ENCODE assay signal across 23 cellular contexts in the genomic region with DNA sequence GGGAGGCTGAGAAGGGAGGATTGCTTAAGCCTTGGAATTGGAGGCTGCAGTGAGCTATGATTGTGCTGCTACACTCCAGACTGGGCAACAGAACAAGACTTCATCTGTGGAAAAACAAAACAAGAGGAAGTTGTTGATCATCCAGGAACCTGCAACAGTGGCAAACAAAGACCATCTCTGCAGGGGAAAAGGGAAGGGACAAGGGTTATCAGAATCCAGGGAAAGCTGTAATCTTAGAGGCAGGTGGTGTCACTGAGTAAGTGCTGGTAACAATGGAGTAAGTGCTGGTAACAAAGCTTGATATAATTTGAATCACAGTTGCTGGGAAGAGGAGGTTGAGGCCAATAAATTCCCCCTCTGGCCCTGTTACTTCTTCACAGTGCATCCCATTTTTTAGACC. TPM values are rescaled to one million over a fixed set of nuclear protein-coding genes. Genes with fewer than 3 reads are reported as not detected.
"Had no signal": no experiment of that assay in that cellular context is flagged by ENCODE, and none has a peak within 500 bp of the region (broad histone marks: within the 10 kb centered on the region; RNA-seq: fewer than 3 reads in every experiment).

No MANE protein-coding gene starts in this region.

- H3K27me3 ChIP-seq: dorsolateral prefrontal cortex, esophagus squamous epithelium, hepatocyte, neural progenitor cell, pancreas, suprapubic skin, thyroid gland had no signal

- H3K9me3 ChIP-seq: esophagus squamous epithelium, pancreas, suprapubic skin, thyroid gland had no signal

- DNase-seq: cortex of kidney; dorsolateral prefrontal cortex; effector CD8-positive, alpha-beta T cell; esophagus squamous epithelium; foreskin fibroblast; left colon; natural killer cell; occipital lobe; pancreas; right cardiac atrium; small intestine; stimulated activated CD4-positive, alpha-beta T cell treated with anti-CD3 and anti-CD28 coated beads, Interleukin-12 subunit alpha, Interleukin-12 subunit beta, amount 100 ng/mL, for 4 hours; stimulated activated CD4-positive, alpha-beta T cell treated with anti-CD3 and anti-CD28 coated beads, Interleukin-2, amount 100 ng/mL, for 48 hours; stimulated activated CD8-positive, alpha-beta memory T cell treated with anti-CD3 and anti-CD28 coated beads, Interleukin-4, amount 100 ng/mL, for 48 hours; stimulated activated naive CD8-positive, alpha-beta T cell treated with anti-CD3 and anti-CD28 coated beads, Interleukin-15, Interleukin-2, amounts not matched to agents 100 U/mL and 50 U/mL, for 24 hours; thyroid gland had no signal

- H3K4me1 Mint-ChIP-seq: natural killer cell; neural progenitor cell; stimulated activated effector memory CD8-positive, alpha-beta T cell treated with anti-CD3 and anti-CD28 coated beads, Interleukin-12 subunit alpha, Interleukin-12 subunit beta, amount 100 ng/mL, for 72 hours had no signal

- H3K27ac Mint-ChIP-seq: natural killer cell; neural progenitor cell; progenitor cell of endocrine pancreas; stimulated activated effector memory CD8-positive, alpha-beta T cell treated with anti-CD3 and anti-CD28 coated beads, Interleukin-12 subunit alpha, Interleukin-12 subunit beta, amount 100 ng/mL, for 72 hours; type B pancreatic cell had no signal

- H3K79me2 ChIP-seq: hepatocyte had no signal

- H3K9me3 Mint-ChIP-seq: stimulated activated effector memory CD8-positive, alpha-beta T cell treated with anti-CD3 and anti-CD28 coated beads, Interleukin-12 subunit alpha, Interleukin-12 subunit beta, amount 100 ng/mL, for 72 hours had no signal

- H3K9ac ChIP-seq: neural progenitor cell had no signal

- H3K4me3 Mint-ChIP-seq: natural killer cell; neural progenitor cell; stimulated activated effector memory CD8-positive, alpha-beta T cell treated with anti-CD3 and anti-CD28 coated beads, Interleukin-12 subunit alpha, Interleukin-12 subunit beta, amount 100 ng/mL, for 72 hours; type B pancreatic cell had no signal

- H3K36me3 Mint-ChIP-seq: natural killer cell; neural progenitor cell; stimulated activated effector memory CD8-positive, alpha-beta T cell treated with anti-CD3 and anti-CD28 coated beads, Interleukin-12 subunit alpha, Interleukin-12 subunit beta, amount 100 ng/mL, for 72 hours; type B pancreatic cell had no signal

- H2AFZ ChIP-seq: hepatocyte, neural progenitor cell had no signal

- H3K27ac ChIP-seq: dorsolateral prefrontal cortex, esophagus squamous epithelium, hepatocyte, neural progenitor cell, pancreas, suprapubic skin, thyroid gland had no signal

- H3K4me1 ChIP-seq: esophagus squamous epithelium, neural progenitor cell, pancreas, suprapubic skin, thyroid gland had no signal

- H3K4me3 ChIP-seq: dorsolateral prefrontal cortex, esophagus squamous epithelium, hepatocyte, neural progenitor cell, pancreas, suprapubic skin, thyroid gland had no signal

- H3K36me3 ChIP-seq: esophagus squamous epithelium, neural progenitor cell, pancreas, suprapubic skin, thyroid gland had no signal

- H3K4me2 ChIP-seq: hepatocyte, neural progenitor cell had no signal

- FAIRE-seq: pancreas, small intestine, urothelium cell line had no signal

- H3K27me3 Mint-ChIP-seq: progenitor cell of endocrine pancreas, type B pancreatic cell had no signal

- ATAC-seq: left colon; natural killer cell; pancreas; right cardiac atrium; stimulated activated naive CD8-positive, alpha-beta T cell treated with anti-CD3 and anti-CD28 coated beads, Interleukin-15, Interleukin-2, amounts not matched to agents 100 U/mL and 50 U/mL, for 24 hours had no signal

RNA-seq across cellular contexts. Expression of gene DCN, which starts 27.5 kb away (rescaled TPM):
- total RNA-seq: progenitor cell of endocrine pancreas had no signal
